In the genomic region with DNA sequence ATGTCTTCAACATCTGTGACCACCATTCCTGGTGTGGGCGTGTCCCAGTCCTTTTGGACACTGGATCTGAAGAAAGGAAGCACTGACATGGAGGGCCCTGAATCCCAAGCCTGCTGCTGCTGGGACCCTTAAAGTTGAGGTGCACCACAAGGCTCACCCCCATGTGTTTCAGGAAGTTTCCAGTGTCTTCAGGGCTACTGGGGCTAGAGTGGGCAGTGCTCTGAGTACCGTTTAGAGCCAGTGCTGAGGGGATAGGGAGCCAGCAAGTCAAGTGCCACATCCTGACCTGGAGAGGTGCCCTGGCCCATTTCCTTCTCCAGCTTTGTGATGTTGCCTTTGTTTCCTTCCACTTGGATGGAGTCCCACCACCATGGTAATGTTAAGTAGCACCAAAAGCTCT, we compare ENCODE assay signal across 9 cellular contexts. TPM values are rescaled to one million over a fixed set of nuclear protein-coding genes. Genes with fewer than 3 reads are reported as not detected.
A peak's percentile ranks its signal among the peaks of the same experiment; 100 is the strongest.
DNase-seq lines count a peak whose midpoint lies in the region; ATAC-seq, FAIRE-seq and TF ChIP-seq lines count a peak whose summit lies in the region.
"Had no signal": no experiment of that assay in that cellular context is flagged by ENCODE, and none has a peak within 500 bp of the region (broad histone marks: within the 10 kb centered on the region; RNA-seq: fewer than 3 reads in every experiment).

No MANE protein-coding gene starts in this region.

- FAIRE-seq in keratinocyte (lab: Jason Lieb, UNC): no peak

- TF ChIP-seq POLR2A in heart left ventricle (IDR thresholded peaks at IDR 0.05) (no peak), uterus (IDR thresholded peaks at IDR 0.05) (no peak)

- intact Hi-C loops in cardiac septum (cut with DNase I): loop anchor here (1.0 kb wide), 1 partner anchor 152 kb away; no protein-coding TSS in a partner anchor
- intact Hi-C loops in heart left ventricle (cut with DNase I): loop anchor here in 8 of 10 donors (1.0 to 5.0 kb wide), 5 partner anchors 30 to 155 kb away; a partner anchor contains a TSS
- intact Hi-C loops in uterus (cut with DNase I; ENCODE audit: low total_unique reads): no loop called here

- no peaks in the 10 kb centered on the region for H3K9me1 ChIP-seq in keratinocyte (ENCODE audit: control insufficient read depth, extremely low read depth, insufficient read depth, low read length)

- H3K4me1 ChIP-seq in heart left ventricle (peaks cover 0 to 49% (median 14%) of the 10 kb centered on the region in 12 donors), keratinocyte (ENCODE audit: control insufficient read depth, extremely low read depth, insufficient read depth, low read length) (peaks cover 29% of the 10 kb centered on the region), uterus (peaks cover 0 to 4% of the 10 kb centered on the region in 2 donors)

- POLR2A ChIA-PET in RWPE1 (lab: Yijun Ruan, JAX; ENCODE audit: low non-redundant PET): no interaction called here

- H3K4me2 ChIP-seq in keratinocyte (ENCODE audit: control insufficient read depth, extremely low read depth, insufficient read depth, low read depth, low read length): peak overlapping the region; percentile 98

- H3K36me3 ChIP-seq in heart left ventricle (peaks cover 0 to 41% (median 34%) of the 10 kb centered on the region in 9 donors), keratinocyte (ENCODE audit: control insufficient read depth in 2 of 2, extremely low read depth in 1 of 2, insufficient read depth in 2 of 2, low read length in 2 of 2) (peaks cover 6 to 18% of the 10 kb centered on the region in 2 experiments), uterus (no peaks in the 10 kb centered on the region)

- no peak for TF ChIP-seq CTCF in heart left ventricle (IDR thresholded peaks at IDR 0.05)
- TF ChIP-seq CTCF in RWPE1 (conservative IDR thresholded peaks at IDR 0.05; ENCODE audit: low read depth): no peak
- TF ChIP-seq CTCF in keratinocyte (optimal IDR thresholded peaks at IDR 0.05 in 1 of 3, IDR thresholded peaks at IDR 0.05 in 1 of 3, conservative IDR thresholded peaks at IDR 0.05 in 1 of 3; ENCODE audit: extremely low read depth in 1 of 3, insufficient read depth in 2 of 3, low read length in 3 of 3): no peak
- no peak for TF ChIP-seq CTCF in uterus (IDR thresholded peaks at IDR 0.05)

- CTCF ChIA-PET in RWPE1 (lab: Yijun Ruan, JAX): interaction anchor here (0.5 to 3.3 kb wide), 16 partner anchors 20 to 763 kb away, joined by 3 to 18 read pairs (median 3); a partner anchor contains a TSS

- ATAC-seq in heart left ventricle (no peak), GM18909 (IDR thresholded peaks at IDR 0.05; ENCODE audit: poor library complexity, unreplicated experiment) (no peak), HG02623 (IDR thresholded peaks at IDR 0.05; ENCODE audit: unreplicated experiment) (no peak)

- peaks cover 24% of the 10 kb centered on the region for H3K79me2 ChIP-seq in keratinocyte (ENCODE audit: control insufficient read depth, insufficient read depth, low read length)

- H3K27me3 ChIP-seq in heart left ventricle (no peaks in the 10 kb centered on the region), keratinocyte (ENCODE audit: control insufficient read depth, extremely low read depth, insufficient read depth, low read length) (no peaks in the 10 kb centered on the region), uterus (no peaks in the 10 kb centered on the region)
- H3K27me3 ChIP-seq: tibial artery had no signal

- H3K9me3 ChIP-seq in heart left ventricle (no peaks in the 10 kb centered on the region), keratinocyte (ENCODE audit: control insufficient read depth, low read depth, low read length) (no peaks in the 10 kb centered on the region), uterus (no peaks in the 10 kb centered on the region)
- H3K9me3 ChIP-seq: tibial artery had no signal

- dilution Hi-C loops in keratinocyte (cut with MboI; ENCODE audit: extremely low pct_ligation_motif_present, low sequenced_read_pairs): no loop called here

- peak overlapping the region in 4 of 12 donors; percentile 41 to 93 (median 66) for H3K27ac ChIP-seq in heart left ventricle
- H3K27ac ChIP-seq in RWPE1: peak overlapping the region; percentile 93
- peak overlapping the region; percentile 89 for H3K27ac ChIP-seq in keratinocyte (ENCODE audit: control insufficient read depth, insufficient read depth, low read length)
- H3K27ac ChIP-seq in uterus: peak overlapping the region; percentile 23 to 28
- H3K27ac ChIP-seq: tibial artery had no signal

- H3K4me3 ChIP-seq in heart left ventricle: peak overlapping the region in 1 of 12 donors; percentile 71
- no peak overlapping the region for H3K4me3 ChIP-seq in keratinocyte (ENCODE audit: control insufficient read depth in 2 of 3, extremely low read depth in 1 of 3, insufficient read depth in 2 of 3, low read depth in 1 of 3, low read length in 3 of 3)
- no peak overlapping the region for H3K4me3 ChIP-seq in uterus

- H4K20me1 ChIP-seq in keratinocyte (ENCODE audit: control insufficient read depth, extremely low read depth, insufficient read depth, low read length): no peaks in the 10 kb centered on the region

- H2AFZ ChIP-seq in keratinocyte (ENCODE audit: control insufficient read depth, low read length): peak overlapping the region; percentile 23

- DNase-seq in cardiac septum (ENCODE audit: low spot score) (peak; percentile 68), heart left ventricle (no peak), RWPE1 (ENCODE audit: low spot score) (no peak), keratinocyte (ENCODE audit: low read depth, low spot score) (no peak), uterus (no peak)
- DNase-seq in stimulated activated naive CD4-positive, alpha-beta T cell (lab: John Stamatoyannopoulos, UW): no peak

- WGBS in heart left ventricle, 4 donors: 0 to 57% (median 49%) methylated on average over 1 to 2 of the region's 2 CpGs

- H3K9ac ChIP-seq in keratinocyte (ENCODE audit: control insufficient read depth, extremely low read depth, insufficient read depth, low read length): peak overlapping the region; percentile 86

RNA-seq across cellular contexts. Expression of a gene that starts 0.7 kb away (rescaled TPM):
- total RNA-seq in cardiac septum (1.7 TPM), heart left ventricle (10 to 100 TPM in 1 of 9 donors, 1 to 10 TPM in 5, under 1 TPM in 3; 0.38 to 14.4 (median 1.3) TPM), uterus (1 to 10 TPM in 3 of 4 donors, under 1 TPM in 1; 0.26 to 8.9 (median 3.1) TPM)
- polyA plus RNA-seq in heart left ventricle (under 1 TPM; 0.72 to 0.86 TPM), keratinocyte (12.4 to 17.4 TPM (median 17.3 TPM) in 3 replicates)
- 9.1 TPM for polyA plus RNA-seq in keratinocyte (2011; ENCODE audit: low read depth)
- 6.4 and 10.8 TPM in 2 replicates for polyA plus RNA-seq in keratinocyte (2011; cell fraction: cytosol; rRNA removed)
- 22.6 and 34.0 TPM in 2 replicates for polyA plus RNA-seq in keratinocyte (2011; cell fraction: nucleus; rRNA removed)
- polyA plus RNA-seq in keratinocyte (2012; ENCODE audit: low replicate concordance): 12.0 and 15.8 TPM in 2 replicates
- 8.1 to 13.7 TPM (median 12.6 TPM) in 3 replicates for polyA minus RNA-seq in keratinocyte
- polyA minus RNA-seq in keratinocyte (2011; cell fraction: cytosol; rRNA and poly(A)+ RNA removed): 15.9 TPM
- 13.2 and 17.5 TPM in 2 replicates for polyA minus RNA-seq in keratinocyte (2011; cell fraction: nucleus; rRNA and poly(A)+ RNA removed)

RNA-seq across cellular contexts. Expression of a gene that starts 37.4 kb away (rescaled TPM):
- total RNA-seq in cardiac septum (39.9 TPM), heart left ventricle (10 to 100 TPM; 26.2 to 46.1 (median 33.0) TPM), uterus (10 to 100 TPM; 18.9 to 56.1 (median 41.1) TPM)
- polyA plus RNA-seq in heart left ventricle (10 to 100 TPM; 20.2 to 42.3 TPM), keratinocyte (7.2 to 11.5 TPM (median 7.6 TPM) in 3 replicates)
- 3.7 TPM for polyA plus RNA-seq in keratinocyte (2011; ENCODE audit: low read depth)
- 5.8 and 7.7 TPM in 2 replicates for polyA plus RNA-seq in keratinocyte (2011; cell fraction: cytosol; rRNA removed)
- polyA plus RNA-seq in keratinocyte (2011; cell fraction: nucleus; rRNA removed): 22.6 and 32.4 TPM in 2 replicates
- 6.7 and 7.8 TPM in 2 replicates for polyA plus RNA-seq in keratinocyte (2012; ENCODE audit: low replicate concordance)
- polyA minus RNA-seq in keratinocyte: 8.9 to 18.2 TPM (median 16.5 TPM) in 3 replicates
- 10.7 TPM for polyA minus RNA-seq in keratinocyte (2011; cell fraction: cytosol; rRNA and poly(A)+ RNA removed)
- polyA minus RNA-seq in keratinocyte (2011; cell fraction: nucleus; rRNA and poly(A)+ RNA removed): 9.7 and 10.9 TPM in 2 replicates

RNA-seq across cellular contexts. Expression of a gene that starts 45.4 kb away (rescaled TPM):
- total RNA-seq in cardiac septum (19.0 TPM), heart left ventricle (10 to 100 TPM; 10.0 to 22.0 (median 13.4) TPM), uterus (10 to 100 TPM in 1 of 4 donors, 1 to 10 TPM in 3; 1.5 to 26.6 (median 7.8) TPM)
- polyA plus RNA-seq in heart left ventricle (10 to 100 TPM; 13.8 to 23.8 TPM), keratinocyte (15.1 to 24.4 TPM (median 20.6 TPM) in 3 replicates)
- polyA plus RNA-seq in keratinocyte (2011; ENCODE audit: low read depth): 11.1 TPM
- polyA plus RNA-seq in keratinocyte (2011; cell fraction: cytosol; rRNA removed): 17.4 and 22.7 TPM in 2 replicates
- polyA plus RNA-seq in keratinocyte (2011; cell fraction: nucleus; rRNA removed): 30.6 and 39.0 TPM in 2 replicates
- 31.1 and 48.5 TPM in 2 replicates for polyA plus RNA-seq in keratinocyte (2012; ENCODE audit: low replicate concordance)
- 28.7 to 66.9 TPM (median 29.2 TPM) in 3 replicates for polyA minus RNA-seq in keratinocyte
- polyA minus RNA-seq in keratinocyte (2011; cell fraction: cytosol; rRNA and poly(A)+ RNA removed): 21.1 TPM
- 16.0 and 19.2 TPM in 2 replicates for polyA minus RNA-seq in keratinocyte (2011; cell fraction: nucleus; rRNA and poly(A)+ RNA removed)
